1 cellular context compared by ENCODE assay signal in the genomic region with DNA sequence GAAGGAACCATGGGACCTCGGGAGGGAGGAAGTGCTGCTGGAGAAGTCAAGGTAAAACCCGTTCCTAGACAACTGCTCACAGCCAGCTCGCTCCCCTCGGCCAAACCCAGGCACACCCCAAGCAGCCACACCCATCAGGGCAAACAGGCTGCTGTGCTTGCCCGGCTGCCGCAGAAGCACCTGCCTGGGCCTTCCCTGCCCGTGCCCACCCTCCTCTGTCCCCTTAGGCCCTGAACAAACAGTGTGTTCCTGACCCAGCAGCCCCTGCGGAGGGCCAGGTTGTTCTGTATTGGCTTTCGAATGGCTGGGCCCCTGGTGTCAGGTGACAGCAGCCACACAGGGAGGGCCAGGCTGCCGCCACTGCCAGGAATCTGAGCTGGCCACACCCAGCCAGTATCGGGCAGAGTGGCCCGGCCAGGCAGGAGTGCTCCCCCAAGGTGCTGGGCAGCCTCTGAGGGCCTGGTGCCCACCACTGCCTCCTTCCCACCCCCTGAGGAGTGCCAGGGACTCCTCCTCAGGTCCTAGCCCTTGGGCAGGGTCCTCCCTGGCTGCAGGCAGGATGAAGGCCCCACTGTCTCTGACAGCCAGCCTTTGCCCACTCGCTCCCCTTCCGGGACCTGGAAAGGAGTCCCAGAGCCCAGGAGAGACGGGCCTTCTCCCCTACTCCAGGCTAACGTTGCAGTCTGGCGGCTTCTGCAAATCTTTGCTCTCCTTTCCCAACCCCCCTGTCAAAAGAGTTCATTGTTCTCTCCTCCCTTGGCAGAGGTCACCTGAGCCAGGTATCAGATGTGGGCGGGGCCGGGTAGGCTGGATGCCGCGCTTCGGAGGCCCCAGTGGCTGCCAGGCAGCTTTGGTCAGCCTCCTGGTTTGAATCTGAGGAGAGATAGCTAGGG.
TF ChIP-seq lines count a peak whose summit lies in the region.

No MANE protein-coding gene starts in this region.

TF ChIP-seq in HCT116, 20 proteins besides CTCF, POLR2A, EP300 and RAD21:
- TF ChIP-seq EZH2 (IDR thresholded peaks at IDR 0.05) (no peak), TCF7L2 (IDR thresholded peaks at IDR 0.05; ENCODE audit: borderline replicate concordance, extremely low read depth, insufficient read depth, insufficient read length) (peak; percentile 32), CEBPB (IDR thresholded peaks at IDR 0.05; ENCODE audit: low read depth) (no peak), ZFX (IDR thresholded peaks at IDR 0.05) (peak; percentile 74; the same call in 1 of the 2 replicates), ELF1 (IDR thresholded peaks at IDR 0.05; ENCODE audit: borderline replicate concordance, low read depth) (no peak), CBX3 (IDR thresholded peaks at IDR 0.05; ENCODE audit: low read depth) (no peak), SRF (IDR thresholded peaks at IDR 0.05; ENCODE audit: low read depth) (no peak), ZNF274 (IDR thresholded peaks at IDR 0.05; ENCODE audit: low read depth, low read length) (no peak), JUND (IDR thresholded peaks at IDR 0.05) (no peak), FOSL1 (IDR thresholded peaks at IDR 0.05; ENCODE audit: low read depth) (no peak), EZH2phosphoT487 (IDR thresholded peaks at IDR 0.05; ENCODE audit: borderline replicate concordance) (no peak), POLR2AphosphoS5 (IDR thresholded peaks at IDR 0.05; ENCODE audit: low read depth, low read length) (peak; percentile 86), YY1 (IDR thresholded peaks at IDR 0.05; ENCODE audit: extremely low read depth, insufficient replicate concordance, low read depth, low read length) (no peak), EGR1 (IDR thresholded peaks at IDR 0.05; ENCODE audit: low read depth) (no peak), SP1 (IDR thresholded peaks at IDR 0.05; ENCODE audit: low read depth) (peak; percentile 75; the same call in 1 of the 2 replicates), SIN3A (IDR thresholded peaks at IDR 0.05; ENCODE audit: low read depth) (no peak)
- TF ChIP-seq, protein P1, sequence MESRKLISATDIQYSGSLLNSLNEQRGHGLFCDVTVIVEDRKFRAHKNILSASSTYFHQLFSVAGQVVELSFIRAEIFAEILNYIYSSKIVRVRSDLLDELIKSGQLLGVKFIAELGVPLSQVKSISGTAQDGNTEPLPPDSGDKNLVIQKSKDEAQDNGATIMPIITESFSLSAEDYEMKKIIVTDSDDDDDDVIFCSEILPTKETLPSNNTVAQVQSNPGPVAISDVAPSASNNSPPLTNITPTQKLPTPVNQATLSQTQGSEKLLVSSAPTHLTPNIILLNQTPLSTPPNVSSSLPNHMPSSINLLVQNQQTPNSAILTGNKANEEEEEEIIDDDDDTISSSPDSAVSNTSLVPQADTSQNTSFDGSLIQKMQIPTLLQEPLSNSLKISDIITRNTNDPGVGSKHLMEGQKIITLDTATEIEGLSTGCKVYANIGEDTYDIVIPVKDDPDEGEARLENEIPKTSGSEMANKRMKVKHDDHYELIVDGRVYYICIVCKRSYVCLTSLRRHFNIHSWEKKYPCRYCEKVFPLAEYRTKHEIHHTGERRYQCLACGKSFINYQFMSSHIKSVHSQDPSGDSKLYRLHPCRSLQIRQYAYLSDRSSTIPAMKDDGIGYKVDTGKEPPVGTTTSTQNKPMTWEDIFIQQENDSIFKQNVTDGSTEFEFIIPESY (IDR thresholded peaks at IDR 0.05; ENCODE audit: extremely low read depth, insufficient replicate concordance, low read length) = no peak
- TF ChIP-seq, protein P2, sequence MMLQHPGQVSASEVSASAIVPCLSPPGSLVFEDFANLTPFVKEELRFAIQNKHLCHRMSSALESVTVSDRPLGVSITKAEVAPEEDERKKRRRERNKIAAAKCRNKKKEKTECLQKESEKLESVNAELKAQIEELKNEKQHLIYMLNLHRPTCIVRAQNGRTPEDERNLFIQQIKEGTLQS (IDR thresholded peaks at IDR 0.05) = no peak
- TF ChIP-seq, protein P3, sequence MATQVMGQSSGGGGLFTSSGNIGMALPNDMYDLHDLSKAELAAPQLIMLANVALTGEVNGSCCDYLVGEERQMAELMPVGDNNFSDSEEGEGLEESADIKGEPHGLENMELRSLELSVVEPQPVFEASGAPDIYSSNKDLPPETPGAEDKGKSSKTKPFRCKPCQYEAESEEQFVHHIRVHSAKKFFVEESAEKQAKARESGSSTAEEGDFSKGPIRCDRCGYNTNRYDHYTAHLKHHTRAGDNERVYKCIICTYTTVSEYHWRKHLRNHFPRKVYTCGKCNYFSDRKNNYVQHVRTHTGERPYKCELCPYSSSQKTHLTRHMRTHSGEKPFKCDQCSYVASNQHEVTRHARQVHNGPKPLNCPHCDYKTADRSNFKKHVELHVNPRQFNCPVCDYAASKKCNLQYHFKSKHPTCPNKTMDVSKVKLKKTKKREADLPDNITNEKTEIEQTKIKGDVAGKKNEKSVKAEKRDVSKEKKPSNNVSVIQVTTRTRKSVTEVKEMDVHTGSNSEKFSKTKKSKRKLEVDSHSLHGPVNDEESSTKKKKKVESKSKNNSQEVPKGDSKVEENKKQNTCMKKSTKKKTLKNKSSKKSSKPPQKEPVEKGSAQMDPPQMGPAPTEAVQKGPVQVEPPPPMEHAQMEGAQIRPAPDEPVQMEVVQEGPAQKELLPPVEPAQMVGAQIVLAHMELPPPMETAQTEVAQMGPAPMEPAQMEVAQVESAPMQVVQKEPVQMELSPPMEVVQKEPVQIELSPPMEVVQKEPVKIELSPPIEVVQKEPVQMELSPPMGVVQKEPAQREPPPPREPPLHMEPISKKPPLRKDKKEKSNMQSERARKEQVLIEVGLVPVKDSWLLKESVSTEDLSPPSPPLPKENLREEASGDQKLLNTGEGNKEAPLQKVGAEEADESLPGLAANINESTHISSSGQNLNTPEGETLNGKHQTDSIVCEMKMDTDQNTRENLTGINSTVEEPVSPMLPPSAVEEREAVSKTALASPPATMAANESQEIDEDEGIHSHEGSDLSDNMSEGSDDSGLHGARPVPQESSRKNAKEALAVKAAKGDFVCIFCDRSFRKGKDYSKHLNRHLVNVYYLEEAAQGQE (IDR thresholded peaks at IDR 0.05; ENCODE audit: low read depth) = no peak
- TF ChIP-seq, protein P4, sequence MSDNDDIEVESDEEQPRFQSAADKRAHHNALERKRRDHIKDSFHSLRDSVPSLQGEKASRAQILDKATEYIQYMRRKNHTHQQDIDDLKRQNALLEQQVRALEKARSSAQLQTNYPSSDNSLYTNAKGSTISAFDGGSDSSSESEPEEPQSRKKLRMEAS (IDR thresholded peaks at IDR 0.05) = peak; percentile 79
